In the genomic region with DNA sequence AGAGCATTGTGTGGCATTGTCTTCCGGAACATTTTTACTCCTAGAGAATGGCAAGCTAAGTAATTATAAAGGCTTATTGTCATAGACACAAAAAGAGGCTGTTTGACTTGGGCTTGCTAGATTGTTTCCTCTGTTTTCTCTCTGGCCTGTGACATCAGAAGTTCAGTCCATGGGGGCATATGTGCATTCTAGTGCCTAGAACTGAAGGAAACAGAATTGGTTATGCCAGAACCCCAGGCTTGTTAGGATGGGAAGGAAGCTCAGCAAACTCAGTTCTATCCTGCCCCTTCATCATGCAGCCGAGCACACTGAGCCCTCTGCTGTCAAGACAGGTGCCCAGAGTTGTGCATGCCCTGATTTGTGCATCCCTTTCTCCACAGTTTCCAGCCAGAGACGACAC, we compare ENCODE assay signal across 19 cellular contexts.
DNase-seq lines count a peak whose midpoint lies in the region; ATAC-seq and TF ChIP-seq lines count a peak whose summit lies in the region.
"Had no signal": no experiment of that assay in that cellular context is flagged by ENCODE, and none has a peak within 500 bp of the region (broad histone marks: within the 10 kb centered on the region; RNA-seq: fewer than 3 reads in every experiment).

No MANE protein-coding gene starts in this region.

- H3K4me1 Mint-ChIP-seq in H9 = peaks cover 0 to 2% of the 10 kb centered on the region in 2 experiments; a peak in 2 of 4 replicates
- H3K4me1 Mint-ChIP-seq: CD14-positive monocyte had no signal

- H3K9me3 Mint-ChIP-seq in H9 = no peaks in the 10 kb centered on the region
- H3K9me3 Mint-ChIP-seq: CD14-positive monocyte had no signal

- no peaks in the 10 kb centered on the region for H3K23me2 ChIP-seq in H9 (ENCODE audit: insufficient read length, low read depth, low read length, poor library complexity, severe bottlenecking)

- ATAC-seq in HG03342 (IDR thresholded peaks at IDR 0.05; ENCODE audit: unreplicated experiment) = no peak
- ATAC-seq in GM21367 (IDR thresholded peaks at IDR 0.05; ENCODE audit: unreplicated experiment) = no peak
- ATAC-seq: A549 had no signal

- no peak overlapping the region for H2AK5ac ChIP-seq in H9 (ENCODE audit: insufficient read length, low read length)

- H3K27ac ChIP-seq in H9 (ENCODE audit: insufficient read length, low read depth, low read length) (no peak overlapping the region), dorsolateral prefrontal cortex (peak overlapping the region; percentile 45 to 100 (median 97)), layer of hippocampus (ENCODE audit: low read depth, low read length) (peak overlapping the region; percentile 99), substantia nigra (ENCODE audit: low read depth, low read length, poor library complexity, severe bottlenecking) (peak overlapping the region; percentile 98)
- H3K27ac ChIP-seq: A549 had no signal

- H3K4me3 ChIP-seq in dorsolateral prefrontal cortex = peak overlapping the region in 4 of 59 donors; percentile 4 to 19 (median 6)
- H3K4me3 ChIP-seq: A549 had no signal

- H3K4me2 ChIP-seq in H9 (ENCODE audit: insufficient read depth, insufficient read length, low read length) = no peak overlapping the region
- H3K4me2 ChIP-seq: A549 had no signal

- H3T11ph ChIP-seq in H9 (ENCODE audit: low read length) = no peak overlapping the region

- H3K36me3 Mint-ChIP-seq in H9 (ENCODE audit: insufficient read depth in 1 of 3, low read depth in 3 of 3) = peaks cover 0 to 4% (median 4%) of the 10 kb centered on the region in 3 experiments; a peak in 3 of 7 replicates

- no peak for TF ChIP-seq CTCF in H9 (conservative IDR thresholded peaks at IDR 0.05)
- TF ChIP-seq CTCF in dorsolateral prefrontal cortex (IDR thresholded peaks at IDR 0.05 in 54 of 56, conservative IDR thresholded peaks at IDR 0.05 in 2 of 56; ENCODE audit: low read depth in 1 of 56, partially characterized antibody in 56 of 56) = peak in 31 of 56 donors; percentile 6 to 56 (median 33)

- H3K4ac ChIP-seq in H9 (ENCODE audit: low read depth, low read length) = no peak overlapping the region

- no peaks in the 10 kb centered on the region for H3K79me1 ChIP-seq in H9 (ENCODE audit: insufficient read depth, low read depth, low read length, poor library complexity, severe bottlenecking)

- H3K56ac ChIP-seq in H9 (ENCODE audit: insufficient read length, low read depth, low read length) = no peak overlapping the region

- no peak overlapping the region for H2AFZ ChIP-seq in H9 (ENCODE audit: low read length)

- intact Hi-C loops in dorsolateral prefrontal cortex (cut with DNase I) = loop anchor here (2.0 kb wide), 2 partner anchors 14 to 132 kb away; a partner anchor contains a TSS

- peak overlapping the region in 1 of 3 experiments; percentile 19; a peak in 1 of 7 replicates for H3K27ac Mint-ChIP-seq in H9

- no peak overlapping the region for H3K9ac ChIP-seq in H9 (ENCODE audit: extremely low read depth, insufficient read length, low read length)

- no peaks in the 10 kb centered on the region for H3K4me1 ChIP-seq in H9 (ENCODE audit: insufficient read depth, low read length)
- H3K4me1 ChIP-seq: A549, Caco-2 had no signal

- H2BK120ac ChIP-seq in H9 (ENCODE audit: low read depth, low read length, poor library complexity, severe bottlenecking) = no peak overlapping the region

- H2BK15ac ChIP-seq in H9 (ENCODE audit: low read depth, low read length) = no peak overlapping the region

- no peaks in the 10 kb centered on the region for H3K9me3 ChIP-seq in H9 (ENCODE audit: control insufficient read depth, low read depth, low read length)
- H3K9me3 ChIP-seq: A549, Caco-2 had no signal

- H3K4me3 Mint-ChIP-seq in H9 = no peak overlapping the region
- H3K4me3 Mint-ChIP-seq: CD14-positive monocyte had no signal

- H3K27me3 ChIP-seq in H9 (ENCODE audit: insufficient read depth, low read length) (no peaks in the 10 kb centered on the region), dorsolateral prefrontal cortex (no peaks in the 10 kb centered on the region), layer of hippocampus (ENCODE audit: control insufficient read depth, insufficient read depth, low read length) (no peaks in the 10 kb centered on the region)

- H4K91ac ChIP-seq in H9 (ENCODE audit: insufficient read length, low read depth, low read length) = no peak overlapping the region

- H2BK12ac ChIP-seq in H9 (ENCODE audit: insufficient read length, low read depth, low read length) = no peak overlapping the region

- no peak overlapping the region for H4K5ac ChIP-seq in H9 (ENCODE audit: insufficient read length, low read depth, low read length)

- H3K79me2 ChIP-seq in H9 (ENCODE audit: insufficient read depth, low read length) = no peaks in the 10 kb centered on the region

- WGBS in H9 (ENCODE audit: extremely low coverage, insufficient read length, low lambda C conversion rate) = no CpG with 5 or more reads among the region's 3 CpGs

- no peak for DNase-seq in H9
- peak in 5 of 10 donors; percentile 33 to 62 (median 55) for DNase-seq in dorsolateral prefrontal cortex
- peak in 35 of 49 donors; percentile 11 to 84 (median 41) for DNase-seq in substantia nigra (lab: John Stamatoyannopoulos, UW)
- DNase-seq in NCI-H1417 (lab: John Stamatoyannopoulos, UW) = no peak
- DNase-seq in stimulated activated naive CD4-positive, alpha-beta T cell (lab: John Stamatoyannopoulos, UW) = no peak
- DNase-seq: Caco-2; DMS153; HCEC 1CT; NCI-H1105 treated with DMSO at 0.1 percent for 48 hours; NCI-H2029; NCI-H2171; NCI-H446 treated with DMSO at 0.1 percent for 48 hours; NK-92 treated with Interleukin-12 subunit alpha and Interleukin-12 subunit beta, amount 100 ng/mL, for 24 hours; SHP77 treated with DMSO at 0.1 percent for 48 hours had no signal

- H3K18ac ChIP-seq in H9 (ENCODE audit: insufficient read length, low read depth, low read length) = no peak overlapping the region

- no peak overlapping the region for H2BK5ac ChIP-seq in H9 (ENCODE audit: insufficient read length, low read length)

- peak overlapping the region; percentile 17; the same call in 1 of the 2 replicates for H3K14ac ChIP-seq in H9 (ENCODE audit: insufficient read depth, low read length)

- H4K8ac ChIP-seq in H9 (replicated peaks; ENCODE audit: insufficient read length, low read depth, low read length) = no peak overlapping the region

- no peak overlapping the region for H2BK20ac ChIP-seq in H9 (ENCODE audit: low read depth, low read length, poor library complexity, severe bottlenecking)

- no peaks in the 10 kb centered on the region for H4K20me1 ChIP-seq in H9 (ENCODE audit: control insufficient read depth, insufficient read depth, insufficient read length)

- H3K27me3 Mint-ChIP-seq in H9 (ENCODE audit: low read depth) = no peaks in the 10 kb centered on the region

- no peak overlapping the region for H3K23ac ChIP-seq in H9 (ENCODE audit: insufficient read length, low read depth, low read length)

Comparison
In these comparisons a context has a peak if more than half of its experiments do, and no peak if none do; other contexts are left out.
1. DNase-seq: peak in substantia nigra (35 of 49); none in H9 (single experiment), NCI-H1417 (0 of 3) and stimulated activated naive CD4-positive, alpha-beta T cell (0 of 6).